Comparison of ENCODE assay signal across 13 cellular contexts in the genomic region with DNA sequence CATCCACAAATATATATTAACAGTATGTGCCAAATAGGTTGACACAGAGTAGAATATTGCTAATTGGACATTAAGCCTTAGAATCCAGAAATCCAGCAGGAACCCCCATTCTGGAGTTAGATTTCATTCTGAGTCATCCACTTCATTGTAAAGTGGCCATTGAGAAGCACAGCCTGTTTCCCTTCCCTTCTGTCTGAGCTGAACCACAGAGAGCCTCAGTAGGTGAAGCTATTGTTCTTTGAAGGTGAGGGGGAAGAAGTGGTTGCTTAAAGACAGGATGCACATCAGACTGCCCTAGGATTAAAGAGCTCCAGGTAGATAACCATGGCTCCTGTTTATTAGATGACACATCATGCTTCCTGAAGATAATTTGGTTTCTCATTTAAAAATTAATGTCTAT. TPM values are rescaled to one million over a fixed set of nuclear protein-coding genes. Genes with fewer than 3 reads are reported as not detected.
DNase-seq lines count a peak whose midpoint lies in the region; TF ChIP-seq lines count a peak whose summit lies in the region.
"Had no signal": no experiment of that assay in that cellular context is flagged by ENCODE, and none has a peak within 500 bp of the region (broad histone marks: within the 10 kb centered on the region; RNA-seq: fewer than 3 reads in every experiment).

No MANE protein-coding gene starts in this region.

- no peak overlapping the region for H3K27ac ChIP-seq in stomach
- H3K27ac ChIP-seq: 22Rv1, thoracic aorta had no signal

- H3K27ac Mint-ChIP-seq in osteocyte (ENCODE audit: unreplicated experiment), result peak overlapping the region; percentile 53

- H3K36me3 Mint-ChIP-seq in osteocyte (ENCODE audit: unreplicated experiment), result peaks cover 9% of the 10 kb centered on the region

- in situ Hi-C loops in astrocyte of the spinal cord (cut with HindIII; ENCODE audit: low sequenced_read_pairs), result no loop called here

- H3K4me1 Mint-ChIP-seq in osteocyte (ENCODE audit: unreplicated experiment), result peaks cover 21% of the 10 kb centered on the region
- H3K4me1 Mint-ChIP-seq: neural crest cell had no signal

- DNase-seq in NCI-H2196 (lab: John Stamatoyannopoulos, UW; ENCODE audit: unreplicated experiment) (peak; percentile 7), NCI-H2196 treated with DMSO at 0.1 percent for 48 hours (lab: John Stamatoyannopoulos, UW; ENCODE audit: unreplicated experiment) (no peak), NCI-H1436 treated with DMSO at 0.1 percent for 48 hours (lab: John Stamatoyannopoulos, UW) (peak; percentile 14), astrocyte of the spinal cord (ENCODE audit: low read depth, low spot score) (peak; percentile 49), osteocyte (ENCODE audit: extremely low spot score, unreplicated experiment) (no peak), stomach (no peak), hippocampal formation (lab: John Stamatoyannopoulos, UW) (no peak), MV-4-11 (lab: John Stamatoyannopoulos, UW) (no peak)
- DNase-seq: GF-D8, hypothalamus had no signal

- TF ChIP-seq POLR2A in stomach (IDR thresholded peaks at IDR 0.05), result no peak

- H3K4me1 ChIP-seq in stomach, result no peaks in the 10 kb centered on the region

- TF ChIP-seq CTCF in astrocyte of the spinal cord (IDR thresholded peaks at IDR 0.05; ENCODE audit: low read depth, low read length) (no peak), osteocyte (IDR thresholded peaks at IDR 0.05) (no peak), stomach (IDR thresholded peaks at IDR 0.05) (no peak)

- TF ChIP-seq EP300 in stomach (IDR thresholded peaks at IDR 0.05), result no peak

- intact Hi-C loops in stomach (cut with DNase I; ENCODE audit: low total_unique reads), result no loop called here

- no peaks in the 10 kb centered on the region for H3K9me3 ChIP-seq in stomach
- H3K9me3 ChIP-seq: thoracic aorta had no signal

- H3K4me3 ChIP-seq in astrocyte of the spinal cord (ENCODE audit: low read depth, low read length) (no peak overlapping the region), stomach (no peak overlapping the region)
- H3K4me3 ChIP-seq: thoracic aorta had no signal

- H3K4me3 Mint-ChIP-seq in osteocyte (ENCODE audit: unreplicated experiment), result no peak overlapping the region
- H3K4me3 Mint-ChIP-seq: neural crest cell had no signal

- H3K27me3 Mint-ChIP-seq in osteocyte (ENCODE audit: unreplicated experiment), result no peaks in the 10 kb centered on the region

- peaks cover 0 to 15% (median 7%) of the 10 kb centered on the region in 4 donors for H3K36me3 ChIP-seq in stomach
- H3K36me3 ChIP-seq: thoracic aorta had no signal

- H3K9me3 Mint-ChIP-seq in osteocyte (ENCODE audit: unreplicated experiment), result peaks cover 13% of the 10 kb centered on the region

- H3K27me3 ChIP-seq in stomach, result no peaks in the 10 kb centered on the region

RNA-seq across cellular contexts. Expression of a gene that starts 30.6 kb away (rescaled TPM):
- total RNA-seq in osteocyte, result not detected in 2 replicates
- total RNA-seq in stomach, result under 1 TPM in 1 of 5 donors, not detected in 4; 0.37 TPM
- under 1 TPM; 0.08 to 0.46 (median 0.25) TPM for polyA plus RNA-seq in stomach

Comparison
In these comparisons a context has a peak if more than half of its experiments do, and no peak if none do; other contexts are left out.
1. DNase-seq: peak in NCI-H2196 (single experiment), NCI-H1436 treated with DMSO at 0.1 percent for 48 hours (single experiment) and astrocyte of the spinal cord (single experiment); none in NCI-H2196 treated with DMSO at 0.1 percent for 48 hours (single experiment), osteocyte (single experiment), stomach (single experiment), hippocampal formation (0 of 2) and MV-4-11 (single experiment).